In the genomic region with DNA sequence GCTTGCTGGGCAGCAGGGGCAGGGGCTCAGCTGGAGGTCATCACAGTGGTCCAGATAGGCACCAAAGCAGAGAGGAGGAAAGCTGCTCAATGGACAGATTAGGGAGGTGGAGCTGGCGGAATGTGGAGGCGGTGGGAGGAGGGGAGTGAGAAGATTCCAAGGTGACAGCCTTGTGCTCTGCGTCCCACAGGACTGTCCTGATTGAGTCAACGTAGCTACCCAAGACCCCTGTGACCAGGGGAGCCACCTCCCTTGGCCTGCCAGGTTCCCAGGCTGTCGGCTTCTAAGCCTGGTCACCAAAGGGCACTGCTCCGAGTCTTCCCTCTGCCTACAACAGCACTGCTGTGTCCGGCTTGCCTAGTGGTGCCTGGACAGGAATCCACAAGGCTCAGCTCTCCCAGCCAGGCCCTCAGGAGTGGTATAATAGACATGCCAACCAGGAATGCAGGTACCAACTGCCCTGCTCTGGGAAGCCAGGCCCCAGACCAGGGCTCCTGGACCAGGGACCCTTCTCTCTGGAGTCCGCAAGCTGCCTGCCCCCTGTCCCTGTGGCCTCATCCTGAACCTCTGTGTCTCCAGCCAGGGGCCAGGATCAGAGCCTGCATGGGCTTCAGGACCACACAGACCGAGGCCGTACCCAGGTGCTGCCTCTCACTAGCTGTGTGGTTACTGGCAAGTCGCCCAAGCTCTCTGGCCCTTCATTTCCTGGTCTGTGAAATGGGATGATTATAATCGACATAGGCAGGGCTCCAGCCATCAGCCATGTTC, we compare ENCODE assay signal across 17 cellular contexts.
DNase-seq lines count a peak whose midpoint lies in the region; ATAC-seq and TF ChIP-seq lines count a peak whose summit lies in the region.
"Had no signal": no experiment of that assay in that cellular context is flagged by ENCODE, and none has a peak within 500 bp of the region (broad histone marks: within the 10 kb centered on the region; RNA-seq: fewer than 3 reads in every experiment).

No MANE protein-coding gene starts in this region.

- TF ChIP-seq CTCF in Panc1 (IDR thresholded peaks at IDR 0.05) (no peak), spleen (IDR thresholded peaks at IDR 0.05 in 8 of 11, conservative IDR thresholded peaks at IDR 0.05 in 3 of 11) (no peak)

- no peak for TF ChIP-seq POLR2A in spleen (IDR thresholded peaks at IDR 0.05)

- H3K4me1 ChIP-seq in Panc1 (ENCODE audit: control insufficient read depth, insufficient read depth, low read length) (no peaks in the 10 kb centered on the region), spleen (peaks cover 7 to 95% (median 50%) of the 10 kb centered on the region in 6 donors)
- H3K4me1 ChIP-seq in effector memory CD4-positive, alpha-beta T cell (ENCODE audit: control insufficient read depth, insufficient read depth, low read length, poor library complexity, severe bottlenecking) = peaks cover 28% of the 10 kb centered on the region
- H3K4me1 ChIP-seq: breast epithelium had no signal

- no peaks in the 10 kb centered on the region for H3K9me3 ChIP-seq in Panc1 (ENCODE audit: control insufficient read depth, insufficient read depth, low read depth, low read length)
- H3K9me3 ChIP-seq in effector memory CD4-positive, alpha-beta T cell (ENCODE audit: control insufficient read depth, low read length) = no peaks in the 10 kb centered on the region
- H3K9me3 ChIP-seq in spleen = no peaks in the 10 kb centered on the region
- H3K9me3 ChIP-seq: breast epithelium, sigmoid colon had no signal

- H3K27me3 ChIP-seq in Panc1 (ENCODE audit: control insufficient read depth, insufficient read depth, low read length) (no peaks in the 10 kb centered on the region), spleen (replicated peaks in 1 of 7) (no peaks in the 10 kb centered on the region)
- H3K27me3 ChIP-seq in effector memory CD4-positive, alpha-beta T cell (replicated peaks; ENCODE audit: control insufficient read depth, insufficient read depth, low read length, poor library complexity, severe bottlenecking) = no peaks in the 10 kb centered on the region
- H3K27me3 ChIP-seq: breast epithelium, sigmoid colon had no signal

- no peaks in the 10 kb centered on the region for H3K9me3 Mint-ChIP-seq in activated naive CD4-positive, alpha-beta T cell treated with anti-CD3 and anti-CD28 coated beads, Interleukin-2, amount 50 U/mL, for 72 hours
- H3K9me3 Mint-ChIP-seq: activated CD4-positive, alpha-beta T cell treated with anti-CD3 and anti-CD28 coated beads, Interleukin-2, amount 10 ng/mL, durations not matched to agents 24 days and 14 days had no signal

- DNase-seq in activated naive CD4-positive, alpha-beta T cell treated with anti-CD3 and anti-CD28 coated beads, Interleukin-2, amount 50 U/mL, for 72 hours (ENCODE audit: low spot score in 2 of 2) = no peak
- DNase-seq in activated naive CD4-positive, alpha-beta T cell treated with Interleukin-2 at 50 U/mL for 16 hours = no peak
- DNase-seq in Panc1 (ENCODE audit: low read depth, low spot score) = no peak
- no peak for DNase-seq in effector memory CD4-positive, alpha-beta T cell
- DNase-seq in spleen = peak; percentile 76
- DNase-seq in NCI-H2081 (lab: John Stamatoyannopoulos, UW) = no peak
- no peak for DNase-seq in NCI-H524 treated with DMSO at 0.1 percent for 48 hours (lab: John Stamatoyannopoulos, UW)
- DNase-seq: activated CD4-positive, alpha-beta T cell treated with anti-CD3 and anti-CD28 coated beads, Interleukin-2, amount 10 ng/mL, durations not matched to agents 24 days and 14 days; activated gamma-delta T cell treated with Interleukin-2 at 50 U/mL for 16 hours; foreskin fibroblast; SHP77 treated with DMSO at 0.1 percent for 48 hours; sigmoid colon; stimulated activated CD4-positive, alpha-beta T cell treated with anti-CD3 and anti-CD28 coated beads, Interleukin-4, amount 100 ng/mL, for 1 hour; T-helper 9 cell; trophoblast cell had no signal

- 79 to 88% (median 86%) methylated on average over 10 to 12 of the region's 12 CpGs for WGBS in spleen, 5 donors

- no peak overlapping the region for H3K4me3 ChIP-seq in Panc1 (ENCODE audit: low read depth in 2 of 2, low read length in 2 of 2)
- no peak overlapping the region for H3K4me3 ChIP-seq in effector memory CD4-positive, alpha-beta T cell (ENCODE audit: insufficient read depth, low read depth, low read length, poor library complexity, severe bottlenecking)
- no peak overlapping the region for H3K4me3 ChIP-seq in spleen
- H3K4me3 ChIP-seq: breast epithelium, sigmoid colon had no signal

- CTCF ChIA-PET in Panc1 (lab: Charles Lee) = interaction anchor here (0.5 to 0.6 kb wide), 3 partner anchors 69 to 92 kb away, joined by 5 to 10 read pairs (median 7); no protein-coding TSS in a partner anchor

- no TSS peak for BruUV-seq in Panc1 (replicated peaks; lab: Mats Ljungman, UMichigan)

- no peak for ATAC-seq in activated naive CD4-positive, alpha-beta T cell treated with anti-CD3 and anti-CD28 coated beads, Interleukin-2, amount 50 U/mL, for 72 hours
- ATAC-seq in Panc1 (0 out of 2 replicates have a peak, but pooled peaks have one; percentile 41), HG03460 (IDR thresholded peaks at IDR 0.05; ENCODE audit: unreplicated experiment) (no peak)

- no peak overlapping the region for H3K27ac ChIP-seq in Panc1 (ENCODE audit: low read length)
- peak overlapping the region; percentile 27 for H3K27ac ChIP-seq in effector memory CD4-positive, alpha-beta T cell (ENCODE audit: insufficient read depth, low read length, poor library complexity, severe bottlenecking)
- H3K27ac ChIP-seq in spleen = peak overlapping the region in 4 of 8 donors; percentile 31 to 74 (median 52)
- H3K27ac ChIP-seq: breast epithelium, sigmoid colon had no signal

- H3K36me3 ChIP-seq in Panc1 (ENCODE audit: control insufficient read depth, insufficient read depth, low read length) (no peaks in the 10 kb centered on the region), spleen (peaks cover 0 to 99% (median 26%) of the 10 kb centered on the region in 6 donors)
- H3K36me3 ChIP-seq in effector memory CD4-positive, alpha-beta T cell (ENCODE audit: control insufficient read depth, insufficient read depth, low read length) = peaks cover 43% of the 10 kb centered on the region
- H3K36me3 ChIP-seq: breast epithelium had no signal

- H3K27ac Mint-ChIP-seq in activated naive CD4-positive, alpha-beta T cell treated with anti-CD3 and anti-CD28 coated beads, Interleukin-2, amount 50 U/mL, for 72 hours = peak overlapping the region; percentile 51 to 74
- H3K27ac Mint-ChIP-seq: activated CD4-positive, alpha-beta T cell treated with anti-CD3 and anti-CD28 coated beads, Interleukin-2, amount 10 ng/mL, durations not matched to agents 24 days and 14 days had no signal

- intact Hi-C loops in Panc1 (cut with micrococcal nuclease; ENCODE audit: unreplicated experiment) (no loop called here), spleen (cut with DNase I; ENCODE audit: low total_unique reads) (no loop called here)

- POLR2A ChIA-PET in Panc1 (lab: Charles Lee) = no interaction called here

- in situ Hi-C loops in Panc1 (cut with HindIII; ENCODE audit: low pct_unique_long_range_greater_than_20kb, low sequenced_read_pairs) = no loop called here

- peaks cover 13 to 24% of the 10 kb centered on the region in 2 donors for H3K36me3 Mint-ChIP-seq in activated naive CD4-positive, alpha-beta T cell treated with anti-CD3 and anti-CD28 coated beads, Interleukin-2, amount 50 U/mL, for 72 hours
